Comparison of ENCODE assay signal across 8 cellular contexts in genomic region chr3:184523825-184524615, GRCh38. TPM values are rescaled to one million over a fixed set of nuclear protein-coding genes. Genes with fewer than 3 reads are reported as not detected.
DNase-seq lines count a peak whose midpoint lies in the region; ATAC-seq and TF ChIP-seq lines count a peak whose summit lies in the region.

No MANE protein-coding gene starts in this region.

- in situ Hi-C loops in KBM-7 (cut with MboI; ENCODE audit: low pct_unique_long_range_greater_than_20kb, low sequenced_read_pairs), result no loop called here

- no peak overlapping the region for H3K27ac Mint-ChIP-seq in Calu3 (ENCODE audit: unreplicated experiment)
- H3K27ac Mint-ChIP-seq in activated T-helper 2 cell treated with anti-CD3 and anti-CD28 coated beads, Interferon-gamma antibody, Interleukin-2, Interleukin-4, amounts not matched to agents 10 μg/mL and 5 μg/mL and 100 μg/mL, durations not matched to agents 14 hours and 24 hours and 36 hours, result peak overlapping the region; percentile 80

- H3K4me1 Mint-ChIP-seq in Calu3 (ENCODE audit: low read depth, unreplicated experiment), result peaks cover 9% of the 10 kb centered on the region
- H3K4me1 Mint-ChIP-seq in activated T-helper 2 cell treated with anti-CD3 and anti-CD28 coated beads, Interferon-gamma antibody, Interleukin-2, Interleukin-4, amounts not matched to agents 10 μg/mL and 5 μg/mL and 100 μg/mL, durations not matched to agents 14 hours and 24 hours and 36 hours (ENCODE audit: low read depth), result peaks cover 25% of the 10 kb centered on the region

- no peak for ATAC-seq in HG03432 (IDR thresholded peaks at IDR 0.05; ENCODE audit: unreplicated experiment)
- ATAC-seq in HG03280 (IDR thresholded peaks at IDR 0.05; ENCODE audit: unreplicated experiment), result no peak

- peaks cover 5% of the 10 kb centered on the region for H3K36me3 Mint-ChIP-seq in Calu3 (ENCODE audit: insufficient read depth, unreplicated experiment)
- no peaks in the 10 kb centered on the region for H3K36me3 Mint-ChIP-seq in activated T-helper 2 cell treated with anti-CD3 and anti-CD28 coated beads, Interferon-gamma antibody, Interleukin-2, Interleukin-4, amounts not matched to agents 10 μg/mL and 5 μg/mL and 100 μg/mL, durations not matched to agents 14 hours and 24 hours and 36 hours (ENCODE audit: low read depth)

- DNase-seq in Calu3, result peak; percentile 54
- DNase-seq in KBM-7, result peak; percentile 62
- DNase-seq in activated T-helper 2 cell treated with anti-CD3 and anti-CD28 coated beads, Interferon-gamma antibody, Interleukin-2, Interleukin-4, amounts not matched to agents 10 μg/mL and 5 μg/mL and 100 μg/mL, durations not matched to agents 14 hours and 24 hours and 36 hours (ENCODE audit: low spot score), result peak; percentile 39
- peak; percentile 52 for DNase-seq in kidney glomerular epithelial cell (lab: John Stamatoyannopoulos, UW)
- no peak for DNase-seq in D341Med (ENCODE audit: low spot score)
- DNase-seq in NK-92 (lab: John Stamatoyannopoulos, UW; ENCODE audit: unreplicated experiment), result no peak

- BruUV-seq in Calu3 (replicated peaks; lab: Mats Ljungman, UMichigan), result no TSS peak

- H3K9me3 Mint-ChIP-seq in Calu3 (ENCODE audit: low read depth, unreplicated experiment), result no peaks in the 10 kb centered on the region
- no peaks in the 10 kb centered on the region for H3K9me3 Mint-ChIP-seq in activated T-helper 2 cell treated with anti-CD3 and anti-CD28 coated beads, Interferon-gamma antibody, Interleukin-2, Interleukin-4, amounts not matched to agents 10 μg/mL and 5 μg/mL and 100 μg/mL, durations not matched to agents 14 hours and 24 hours and 36 hours

- H3K4me3 Mint-ChIP-seq in Calu3 (ENCODE audit: low read depth, unreplicated experiment), result no peak overlapping the region
- H3K4me3 Mint-ChIP-seq in activated T-helper 2 cell treated with anti-CD3 and anti-CD28 coated beads, Interferon-gamma antibody, Interleukin-2, Interleukin-4, amounts not matched to agents 10 μg/mL and 5 μg/mL and 100 μg/mL, durations not matched to agents 14 hours and 24 hours and 36 hours (ENCODE audit: low read depth), result peak overlapping the region; percentile 44

- CTCF ChIA-PET in Calu3 (lab: Charles Lee), result interaction anchor here (1.0 kb wide), 1 partner anchor 153 kb away, joined by 5 read pairs; no protein-coding TSS in a partner anchor

- intact Hi-C loops in Calu3 (cut with micrococcal nuclease; ENCODE audit: unreplicated experiment), result no loop called here
- intact Hi-C loops in activated T-helper 2 cell treated with anti-CD3 and anti-CD28 coated beads, Interferon-gamma antibody, Interleukin-2, Interleukin-4, amounts not matched to agents 10 μg/mL and 5 μg/mL and 100 μg/mL, durations not matched to agents 14 hours and 24 hours and 36 hours (cut with micrococcal nuclease), result loop anchor here (2.0 kb wide), 1 partner anchor 161 kb away; no protein-coding TSS in a partner anchor

- peaks cover 81% of the 10 kb centered on the region for H3K27me3 Mint-ChIP-seq in Calu3 (ENCODE audit: unreplicated experiment)
- H3K27me3 Mint-ChIP-seq in activated T-helper 2 cell treated with anti-CD3 and anti-CD28 coated beads, Interferon-gamma antibody, Interleukin-2, Interleukin-4, amounts not matched to agents 10 μg/mL and 5 μg/mL and 100 μg/mL, durations not matched to agents 14 hours and 24 hours and 36 hours (ENCODE audit: low read depth), result peaks cover 8% of the 10 kb centered on the region

- no peak for TF ChIP-seq CTCF in Calu3 (IDR thresholded peaks at IDR 0.05; ENCODE audit: unreplicated experiment)

RNA-seq across cellular contexts. Expression of gene EPHB3, which starts 37.6 kb away (rescaled TPM):
- total RNA-seq in Calu3 (2022), result 2.5 and 2.8 TPM in 2 replicates
- not detected in 2 replicates for total RNA-seq in activated T-helper 2 cell treated with anti-CD3 and anti-CD28 coated beads, Interferon-gamma antibody, Interleukin-2, Interleukin-4, amounts not matched to agents 10 μg/mL and 5 μg/mL and 100 μg/mL, durations not matched to agents 14 hours and 24 hours and 36 hours

Comparison
In these comparisons a context has a peak if more than half of its experiments do, and no peak if none do; other contexts are left out.
1. DNase-seq: peak in Calu3 (single experiment), KBM-7 (single experiment), activated T-helper 2 cell treated with anti-CD3 and anti-CD28 coated beads, Interferon-gamma antibody, Interleukin-2, Interleukin-4, amounts not matched to agents 10 μg/mL and 5 μg/mL and 100 μg/mL, durations not matched to agents 14 hours and 24 hours and 36 hours (single experiment) and kidney glomerular epithelial cell (single experiment); none in D341Med (single experiment) and NK-92 (single experiment).